Comparison of ENCODE assay signal across 9 cellular contexts in genomic region chr20:20860078-20860806, GRCh38.
DNase-seq lines count a peak whose midpoint lies in the region; ATAC-seq and TF ChIP-seq lines count a peak whose summit lies in the region.
"Had no signal": no experiment of that assay in that cellular context is flagged by ENCODE, and none has a peak within 500 bp of the region (broad histone marks: within the 10 kb centered on the region; RNA-seq: fewer than 3 reads in every experiment).

No MANE protein-coding gene starts in this region.

- POLR2A ChIA-PET in naive thymus-derived CD4-positive, alpha-beta T cell (lab: Charles Lee), result interaction anchor here (0.9 kb wide), 1 partner anchor 9 kb away, joined by 3 read pairs; no protein-coding TSS in a partner anchor

- H3K27ac ChIP-seq in KMS-11 (no peak overlapping the region), esophagus muscularis mucosa (replicated peaks in 1 of 4) (no peak overlapping the region)
- H3K27ac ChIP-seq in naive thymus-derived CD4-positive, alpha-beta T cell (ENCODE audit: low read depth, low read length), result no peak overlapping the region

- no peak for TF ChIP-seq POLR2A in esophagus muscularis mucosa (IDR thresholded peaks at IDR 0.05; ENCODE audit: low read depth)

- peaks cover 0 to 1% (median 0%) of the 10 kb centered on the region in 7 donors for H3K4me1 Mint-ChIP-seq in naive thymus-derived CD4-positive, alpha-beta T cell
- H3K4me1 Mint-ChIP-seq: activated naive CD4-positive, alpha-beta T cell treated with anti-CD3 and anti-CD28 coated beads, Interleukin-2, amount 50 U/mL, for 24 hours had no signal

- no peak for TF ChIP-seq EP300 in esophagus muscularis mucosa (IDR thresholded peaks at IDR 0.05)

- no peaks in the 10 kb centered on the region for H3K27me3 ChIP-seq in KMS-11 (ENCODE audit: insufficient read depth, low read depth)
- peaks cover 0 to 5% (median 0%) of the 10 kb centered on the region in 4 donors for H3K27me3 ChIP-seq in esophagus muscularis mucosa
- no peaks in the 10 kb centered on the region for H3K27me3 ChIP-seq in naive thymus-derived CD4-positive, alpha-beta T cell (ENCODE audit: control insufficient read depth in 2 of 2, insufficient read depth in 2 of 2, low read length in 2 of 2)

- intact Hi-C loops in esophagus muscularis mucosa (cut with DNase I), result loop anchor here (2.0 kb wide), 1 partner anchor 645 kb away; no protein-coding TSS in a partner anchor
- intact Hi-C loops in naive thymus-derived CD4-positive, alpha-beta T cell (cut with micrococcal nuclease), result loop anchor here (1.0 to 5.0 kb wide), 5 partner anchors 241 to 755 kb away; no protein-coding TSS in a partner anchor

- H3K4me2 ChIP-seq in KMS-11, result no peak overlapping the region

- no peaks in the 10 kb centered on the region for H3K36me3 Mint-ChIP-seq in naive thymus-derived CD4-positive, alpha-beta T cell
- H3K36me3 Mint-ChIP-seq: activated naive CD4-positive, alpha-beta T cell treated with anti-CD3 and anti-CD28 coated beads, Interleukin-2, amount 50 U/mL, for 24 hours had no signal

- in situ Hi-C loops in Caki2 (cut with HindIII; ENCODE audit: low pct_unique_long_range_greater_than_20kb, low sequenced_read_pairs), result no loop called here

- DNase-seq in Caki2 (ENCODE audit: low read depth) (peak; percentile 68), OCI-M1 (lab: John Stamatoyannopoulos, UW) (peak; percentile 94), esophagus muscularis mucosa (ENCODE audit: extremely low spot score) (peak; percentile 91)
- DNase-seq in activated CD8-positive, alpha-beta memory T cell treated with anti-CD3 and anti-CD28 coated beads, Interleukin-2, amount 50 U/mL, for 48 hours, result peak; percentile 99
- DNase-seq in naive thymus-derived CD4-positive, alpha-beta T cell, result peak; percentile 44 to 80 (median 64)
- DNase-seq in stimulated activated CD8-positive, alpha-beta memory T cell treated with anti-CD3 and anti-CD28 coated beads, Interleukin-7, amount 100 ng/mL, for 48 hours (ENCODE audit: extremely low read depth in 1 of 2, low read depth in 1 of 2), result peak; percentile 59 to 80

- H3K4me3 ChIP-seq in KMS-11 (IDR thresholded peaks at IDR 0.05; ENCODE audit: insufficient read depth, low read depth, low read length) (no peak overlapping the region), esophagus muscularis mucosa (no peak overlapping the region)
- H3K4me3 ChIP-seq in naive thymus-derived CD4-positive, alpha-beta T cell (ENCODE audit: low read length), result no peak overlapping the region

- H3K4me3 Mint-ChIP-seq in naive thymus-derived CD4-positive, alpha-beta T cell, result no peak overlapping the region
- H3K4me3 Mint-ChIP-seq: activated naive CD4-positive, alpha-beta T cell treated with anti-CD3 and anti-CD28 coated beads, Interleukin-2, amount 50 U/mL, for 24 hours had no signal

- H3K36me3 ChIP-seq in KMS-11 (ENCODE audit: insufficient read depth) (no peaks in the 10 kb centered on the region), esophagus muscularis mucosa (no peaks in the 10 kb centered on the region)
- no peaks in the 10 kb centered on the region for H3K36me3 ChIP-seq in naive thymus-derived CD4-positive, alpha-beta T cell (ENCODE audit: control insufficient read depth in 2 of 3, insufficient read depth in 3 of 3, low read length in 3 of 3)

- H4K20me1 ChIP-seq in KMS-11 (ENCODE audit: insufficient read depth), result no peaks in the 10 kb centered on the region

- no peaks in the 10 kb centered on the region for H3K9me3 ChIP-seq in esophagus muscularis mucosa
- H3K9me3 ChIP-seq in naive thymus-derived CD4-positive, alpha-beta T cell (ENCODE audit: control insufficient read depth in 2 of 3, low read length in 3 of 3), result no peaks in the 10 kb centered on the region

- peak; percentile 88 for ATAC-seq in GM21390 (IDR thresholded peaks at IDR 0.05; ENCODE audit: unreplicated experiment)
- peak; percentile 81 for ATAC-seq in naive thymus-derived CD4-positive, alpha-beta T cell

- H3K27me3 Mint-ChIP-seq in naive thymus-derived CD4-positive, alpha-beta T cell, result peaks cover 13 to 38% (median 31%) of the 10 kb centered on the region in 5 donors

- H2AFZ ChIP-seq in KMS-11 (ENCODE audit: low read depth), result no peak overlapping the region

- CTCF ChIA-PET in naive thymus-derived CD4-positive, alpha-beta T cell (lab: Charles Lee), result interaction anchor here (0.7 to 3.3 kb wide), 8 partner anchors 11 to 645 kb away, joined by 3 to 23 read pairs (median 3); no protein-coding TSS in a partner anchor

- H3K79me2 ChIP-seq in KMS-11 (ENCODE audit: insufficient read depth, low read depth), result no peaks in the 10 kb centered on the region

- H3K4me1 ChIP-seq in KMS-11 (ENCODE audit: low read depth, poor library complexity, severe bottlenecking), result no peaks in the 10 kb centered on the region
- no peaks in the 10 kb centered on the region for H3K4me1 ChIP-seq in esophagus muscularis mucosa
- H3K4me1 ChIP-seq in naive thymus-derived CD4-positive, alpha-beta T cell (ENCODE audit: control insufficient read depth in 2 of 2, insufficient read depth in 2 of 2, low read length in 2 of 2), result no peaks in the 10 kb centered on the region

- H3K9me3 Mint-ChIP-seq in naive thymus-derived CD4-positive, alpha-beta T cell, result no peaks in the 10 kb centered on the region
- H3K9me3 Mint-ChIP-seq: activated naive CD4-positive, alpha-beta T cell treated with anti-CD3 and anti-CD28 coated beads, Interleukin-2, amount 50 U/mL, for 24 hours had no signal

- H3K9ac ChIP-seq in KMS-11, result no peak overlapping the region

- peak; percentile 87 for TF ChIP-seq CTCF in KMS-11 (conservative IDR thresholded peaks at IDR 0.05; ENCODE audit: low read depth, low read length)
- TF ChIP-seq CTCF in esophagus muscularis mucosa (IDR thresholded peaks at IDR 0.05), result peak; percentile 69 to 90 (median 79)

- 19% methylated on average over 8 of the region's 8 CpGs for WGBS in esophagus muscularis mucosa

- H3K27ac Mint-ChIP-seq in naive thymus-derived CD4-positive, alpha-beta T cell, result no peak overlapping the region
- H3K27ac Mint-ChIP-seq: activated naive CD4-positive, alpha-beta T cell treated with anti-CD3 and anti-CD28 coated beads, Interleukin-2, amount 50 U/mL, for 24 hours had no signal
